15 cellular contexts compared by ENCODE assay signal in genomic region chr1:24411963-24412362, GRCh38. TPM values are rescaled to one million over a fixed set of nuclear protein-coding genes. Genes with fewer than 3 reads are reported as not detected.
DNase-seq lines count a peak whose midpoint lies in the region; ATAC-seq and TF ChIP-seq lines count a peak whose summit lies in the region.
"Had no signal": no experiment of that assay in that cellular context is flagged by ENCODE, and none has a peak within 500 bp of the region (broad histone marks: within the 10 kb centered on the region; RNA-seq: fewer than 3 reads in every experiment).

No MANE protein-coding gene starts in this region.

- no peak overlapping the region for H2BK15ac ChIP-seq in H9 (ENCODE audit: low read depth, low read length)

- H3K9me3 ChIP-seq in PC-3 (ENCODE audit: low read length) (no peaks in the 10 kb centered on the region), skeletal muscle satellite cell (replicated peaks; ENCODE audit: low read length) (no peaks in the 10 kb centered on the region), H9 (ENCODE audit: control insufficient read depth, low read depth, low read length) (no peaks in the 10 kb centered on the region)
- H3K9me3 ChIP-seq: esophagus squamous epithelium, HAP-1, pancreas had no signal

- H3K56ac ChIP-seq in H9 (ENCODE audit: insufficient read length, low read depth, low read length): no peak overlapping the region

- DNase-seq in activated T-cell treated with anti-CD3 and anti-CD28 coated beads, Interleukin-2, amount 50 U/mL, for 72 hours: peak in 1 of 2 donors; percentile 16
- DNase-seq in activated T-cell treated with anti-CD3 and anti-CD28 coated beads, Interleukin-2, amount 50 U/mL, for 48 hours: no peak
- DNase-seq in PC-3 (peak; percentile 89), brain microvascular endothelial cell (no peak), SKM-1 treated with dmso at 0.1 percent for 144 hours (lab: John Stamatoyannopoulos, UW; ENCODE audit: unreplicated experiment) (no peak), H9 (no peak), mucosa of gallbladder (ENCODE audit: low spot score) (no peak)
- DNase-seq: activated CD4-positive, CD25-positive, alpha-beta regulatory T cell; activated gamma-delta T cell; esophagus squamous epithelium; NCI-H446 treated with DMSO at 0.1 percent for 48 hours; pancreas had no signal

- no peak overlapping the region for H2BK20ac ChIP-seq in H9 (ENCODE audit: low read depth, low read length, poor library complexity, severe bottlenecking)

- peak overlapping the region; percentile 84 for H3K27ac ChIP-seq in PC-3 (ENCODE audit: low read length)
- H3K27ac ChIP-seq in brain microvascular endothelial cell: peak overlapping the region; percentile 18
- H3K27ac ChIP-seq in H9 (ENCODE audit: insufficient read length, low read depth, low read length): no peak overlapping the region
- H3K27ac ChIP-seq: pancreas had no signal

- no peak overlapping the region for H4K91ac ChIP-seq in H9 (ENCODE audit: insufficient read length, low read depth, low read length)

- H2BK5ac ChIP-seq in H9 (ENCODE audit: insufficient read length, low read length): no peak overlapping the region

- no peak overlapping the region for H4K5ac ChIP-seq in H9 (ENCODE audit: insufficient read length, low read depth, low read length)

- ATAC-seq in activated T-cell treated with anti-CD3 and anti-CD28 coated beads, Interleukin-2, amount 50 U/mL, for 72 hours (replicated peaks in 1 of 2): no peak
- peak; percentile 6; the same call in 1 of the 2 replicates for ATAC-seq in PC-3
- ATAC-seq: pancreas, Right ventricle myocardium inferior had no signal

- BruUV-seq in PC-3 (replicated peaks; lab: Mats Ljungman, UMichigan): no TSS peak

- no peaks in the 10 kb centered on the region for H3K9me3 Mint-ChIP-seq in activated T-cell treated with anti-CD3 and anti-CD28 coated beads, Interleukin-2, amount 50 U/mL, for 72 hours
- H3K9me3 Mint-ChIP-seq in H9: no peaks in the 10 kb centered on the region; a peak in 1 of 5 replicates

- no peak overlapping the region for H2AK5ac ChIP-seq in H9 (ENCODE audit: insufficient read length, low read length)

- H3K27ac Mint-ChIP-seq in activated T-cell treated with anti-CD3 and anti-CD28 coated beads, Interleukin-2, amount 50 U/mL, for 72 hours: no peak overlapping the region
- H3K27ac Mint-ChIP-seq in H9: no peak overlapping the region

- H2BK120ac ChIP-seq in H9 (ENCODE audit: low read depth, low read length, poor library complexity, severe bottlenecking): no peak overlapping the region

- H2AFZ ChIP-seq in PC-3 (ENCODE audit: low read length): 0 out of 2 replicates have a peak overlapping the region, but pooled peaks have one; percentile 32
- no peak overlapping the region for H2AFZ ChIP-seq in H9 (ENCODE audit: low read length)

- no peak overlapping the region for H3T11ph ChIP-seq in H9 (ENCODE audit: low read length)

- H3K4me1 ChIP-seq in PC-3 (ENCODE audit: insufficient read depth, low read length) (peaks cover 61% of the 10 kb centered on the region), skeletal muscle satellite cell (ENCODE audit: control insufficient read depth, insufficient read depth, low read length) (peaks cover 48% of the 10 kb centered on the region), H9 (ENCODE audit: insufficient read depth, low read length) (no peaks in the 10 kb centered on the region)

- H3K9me2 ChIP-seq in PC-3 (replicated peaks; ENCODE audit: low read length): no peaks in the 10 kb centered on the region

- H4K8ac ChIP-seq in H9 (replicated peaks; ENCODE audit: insufficient read length, low read depth, low read length): no peak overlapping the region

- H2BK12ac ChIP-seq in H9 (ENCODE audit: insufficient read length, low read depth, low read length): no peak overlapping the region

- peaks cover 48% of the 10 kb centered on the region for H3K4me1 Mint-ChIP-seq in activated T-cell treated with anti-CD3 and anti-CD28 coated beads, Interleukin-2, amount 50 U/mL, for 72 hours (ENCODE audit: low read depth)
- peaks cover 19 to 27% of the 10 kb centered on the region in 2 experiments for H3K4me1 Mint-ChIP-seq in H9

- peaks cover 12% of the 10 kb centered on the region for H3K23me2 ChIP-seq in H9 (ENCODE audit: insufficient read length, low read depth, low read length, poor library complexity, severe bottlenecking)

- in situ Hi-C loops in brain microvascular endothelial cell (cut with HindIII; ENCODE audit: low pct_ligation_motif_present, low sequenced_read_pairs): no loop called here

- H3K4ac ChIP-seq in H9 (ENCODE audit: low read depth, low read length): no peak overlapping the region

- H3K9ac ChIP-seq in PC-3 (ENCODE audit: low read length) (peak overlapping the region; percentile 81), skeletal muscle satellite cell (ENCODE audit: low read depth, low read length) (no peak overlapping the region), H9 (ENCODE audit: extremely low read depth, insufficient read length, low read length) (no peak overlapping the region)

- CTCF ChIA-PET in PC-3 (lab: Charles Lee): no interaction called here

- peak overlapping the region; percentile 91 for H3K4me2 ChIP-seq in PC-3 (ENCODE audit: low read length)
- H3K4me2 ChIP-seq in skeletal muscle satellite cell (ENCODE audit: low read length): peak overlapping the region; percentile 95
- no peak overlapping the region for H3K4me2 ChIP-seq in H9 (ENCODE audit: insufficient read depth, insufficient read length, low read length)

- no peak overlapping the region for H3K14ac ChIP-seq in H9 (ENCODE audit: insufficient read depth, low read length)

- H3K79me2 ChIP-seq in PC-3 (ENCODE audit: low read length) (peaks cover 38% of the 10 kb centered on the region), H9 (ENCODE audit: insufficient read depth, low read length) (no peaks in the 10 kb centered on the region)

- no peak overlapping the region for H3K23ac ChIP-seq in H9 (ENCODE audit: insufficient read length, low read depth, low read length)

- peak overlapping the region; percentile 74 for H3K4me3 ChIP-seq in PC-3 (ENCODE audit: low read length)
- peak overlapping the region; percentile 7 for H3K4me3 ChIP-seq in brain microvascular endothelial cell (ENCODE audit: low read depth, low read length)
- no peak overlapping the region for H3K4me3 ChIP-seq in skeletal muscle satellite cell (ENCODE audit: low read length)
- H3K4me3 ChIP-seq: esophagus squamous epithelium had no signal

- H4K20me1 ChIP-seq in PC-3 (ENCODE audit: low read length) (no peaks in the 10 kb centered on the region), H9 (ENCODE audit: control insufficient read depth, insufficient read depth, insufficient read length) (no peaks in the 10 kb centered on the region)

- H3K18ac ChIP-seq in H9 (ENCODE audit: insufficient read length, low read depth, low read length): no peak overlapping the region

- no CpG with 5 or more reads among the region's 6 CpGs for WGBS in H9 (ENCODE audit: extremely low coverage, insufficient read length, low lambda C conversion rate)

- no peaks in the 10 kb centered on the region for H3K79me1 ChIP-seq in H9 (ENCODE audit: insufficient read depth, low read depth, low read length, poor library complexity, severe bottlenecking)

- POLR2A ChIA-PET in PC-3 (lab: Charles Lee; ENCODE audit: unreplicated experiment): interaction anchor here (0.7 kb wide), 1 partner anchor 12 kb away, joined by 6 read pairs; no protein-coding TSS in a partner anchor

- H3K36me3 ChIP-seq in PC-3 (ENCODE audit: low read depth, low read length) (no peaks in the 10 kb centered on the region), brain microvascular endothelial cell (replicated peaks) (no peaks in the 10 kb centered on the region), skeletal muscle satellite cell (ENCODE audit: insufficient read depth, low read length) (no peaks in the 10 kb centered on the region)
- H3K36me3 ChIP-seq: esophagus squamous epithelium, pancreas had no signal

- no peaks in the 10 kb centered on the region for H3K27me3 Mint-ChIP-seq in activated T-cell treated with anti-CD3 and anti-CD28 coated beads, Interleukin-2, amount 50 U/mL, for 72 hours (ENCODE audit: low read depth)
- peaks cover 3% of the 10 kb centered on the region for H3K27me3 Mint-ChIP-seq in H9 (ENCODE audit: low read depth)

- intact Hi-C loops in PC-3 (cut with micrococcal nuclease): loop anchor here (2.0 kb wide), 1 partner anchor 17 kb away; no protein-coding TSS in a partner anchor

- TF ChIP-seq CTCF in PC-3 (conservative IDR thresholded peaks at IDR 0.05; ENCODE audit: low read depth, low read length) (no peak), brain microvascular endothelial cell (IDR thresholded peaks at IDR 0.05; ENCODE audit: low read depth, low read length, missing control alignments) (no peak), H9 (conservative IDR thresholded peaks at IDR 0.05) (no peak)

- H3K27me3 ChIP-seq in PC-3 (ENCODE audit: low read length) (no peaks in the 10 kb centered on the region), brain microvascular endothelial cell (replicated peaks) (no peaks in the 10 kb centered on the region), skeletal muscle satellite cell (ENCODE audit: control insufficient read depth, insufficient read depth, low read length) (no peaks in the 10 kb centered on the region), H9 (ENCODE audit: insufficient read depth, low read length) (no peaks in the 10 kb centered on the region)
- H3K27me3 ChIP-seq: esophagus squamous epithelium, pancreas had no signal

- H3K4me3 Mint-ChIP-seq in activated T-cell treated with anti-CD3 and anti-CD28 coated beads, Interleukin-2, amount 50 U/mL, for 72 hours: peak overlapping the region; percentile 4 to 6
- H3K4me3 Mint-ChIP-seq in H9: no peak overlapping the region; a peak in 1 of 5 replicates

- no peaks in the 10 kb centered on the region for H3F3A ChIP-seq in PC-3 (ENCODE audit: low read length, unreplicated experiment)

- H3K36me3 Mint-ChIP-seq in activated T-cell treated with anti-CD3 and anti-CD28 coated beads, Interleukin-2, amount 50 U/mL, for 72 hours (ENCODE audit: insufficient read depth in 2 of 2): peaks cover 0 to 7% of the 10 kb centered on the region in 2 donors
- 0 out of 7 replicates have a peak, but pooled peaks cover 0 to 5% (median 0%) of the 10 kb centered on the region in 3 experiments for H3K36me3 Mint-ChIP-seq in H9 (ENCODE audit: insufficient read depth in 1 of 3, low read depth in 3 of 3)

RNA-seq across cellular contexts. Expression of gene STPG1, which starts 1.6 kb away (rescaled TPM):
- 10 to 100 TPM; 13.0 to 17.8 TPM for total RNA-seq in activated T-cell treated with anti-CD3 and anti-CD28 coated beads, Interleukin-2, amount 50 U/mL, for 72 hours
- total RNA-seq in PC-3 (2014; rRNA removed) (12.8 and 14.9 TPM in 2 replicates), H9 (2021) (8.3 and 9.5 TPM in 2 replicates), mucosa of gallbladder (10.8 TPM)
- total RNA-seq in skeletal muscle satellite cell (2012; rRNA removed): 3.5 and 3.8 TPM in 2 replicates

RNA-seq across cellular contexts. Expression of gene NIPAL3, which starts 3.6 kb away (rescaled TPM):
- 10 to 100 TPM; 54.1 to 68.7 TPM for total RNA-seq in activated T-cell treated with anti-CD3 and anti-CD28 coated beads, Interleukin-2, amount 50 U/mL, for 72 hours
- total RNA-seq in PC-3 (2014; rRNA removed): 35.2 and 43.7 TPM in 2 replicates
- total RNA-seq in skeletal muscle satellite cell (2012; rRNA removed): 13.7 and 18.3 TPM in 2 replicates
- 7.7 and 7.9 TPM in 2 replicates for total RNA-seq in H9 (2021)
- 57.4 TPM for total RNA-seq in mucosa of gallbladder

Comparison
In these comparisons a context has a peak if more than half of its experiments do, and no peak if none do; other contexts are left out.
1. H3K4me3 Mint-ChIP-seq: peak in activated T-cell treated with anti-CD3 and anti-CD28 coated beads, Interleukin-2, amount 50 U/mL, for 72 hours (2 of 2); none in H9 (0 of 2).